Comparison of ENCODE assay signal across 8 cellular contexts in the genomic region with DNA sequence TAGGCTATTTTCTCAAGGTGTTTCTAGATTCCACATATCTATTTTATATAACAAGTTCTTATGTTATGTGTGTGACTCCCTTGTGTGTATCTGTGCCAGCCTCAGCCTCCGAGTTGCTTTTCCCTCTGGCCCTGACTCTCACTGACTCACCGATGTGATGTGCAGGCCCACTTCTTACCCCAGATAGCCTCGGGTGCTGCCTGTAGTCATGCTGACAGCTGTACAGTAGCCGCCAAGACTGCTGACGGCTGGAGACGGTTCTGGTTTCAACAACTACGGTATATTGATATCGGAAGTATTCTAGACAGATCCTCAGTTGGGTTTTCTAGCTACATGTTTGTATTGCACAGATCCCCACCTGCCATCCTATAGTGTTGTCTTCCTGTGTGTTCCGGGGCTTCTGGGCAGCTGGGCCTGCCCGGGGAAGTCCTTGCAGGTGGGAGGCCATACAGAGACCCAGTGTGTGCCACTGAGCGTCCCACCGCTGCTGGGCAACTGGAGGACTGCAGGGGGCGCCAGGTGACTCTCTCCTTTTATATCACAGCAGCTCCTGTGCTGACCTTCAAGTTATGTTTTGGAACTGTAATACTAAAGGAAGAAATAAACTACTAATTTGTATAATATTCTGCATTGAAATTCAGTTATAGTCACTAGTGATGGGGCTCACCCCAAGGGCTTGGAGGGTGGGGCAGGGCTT. TPM values are rescaled to one million over a fixed set of nuclear protein-coding genes. Genes with fewer than 3 reads are reported as not detected.
DNase-seq lines count a peak whose midpoint lies in the region; ATAC-seq, FAIRE-seq and TF ChIP-seq lines count a peak whose summit lies in the region.
"Not testable (repeated sequence)": the region's sequence is repeated elsewhere in the genome, so short reads cannot be mapped to it uniquely, and the experiment has no call there.

No MANE protein-coding gene starts in this region.

- in situ Hi-C loops in GM13977 (cut with MboI; ENCODE audit: low pct_unique_long_range_greater_than_20kb, low sequenced_read_pairs, unreplicated experiment); HepG2 (cut with HindIII; ENCODE audit: extremely low pct_ligation_motif_present, low pct_unique_long_range_greater_than_20kb): not testable (repeated sequence)

- H3K4me3 Mint-ChIP-seq in activated T-helper 17 cell treated with anti-CD3 and anti-CD28 coated beads, Interleukin-2, amount 50 U/mL, for 72 hours = peak overlapping the region; percentile 61

- TF ChIP-seq RAD21 in HepG2 (CRISPR knock-in tag; IDR thresholded peaks at IDR 0.05) = not testable (repeated sequence)

- H3K9me3 Mint-ChIP-seq in activated T-helper 17 cell treated with anti-CD3 and anti-CD28 coated beads, Interleukin-2, amount 50 U/mL, for 72 hours = not testable (repeated sequence)

- H4K20me1 ChIP-seq in HepG2 (ENCODE audit: insufficient read depth, low read length) = not testable (repeated sequence)

- POLR2A ChIA-PET in HepG2 (lab: Yijun Ruan, JAX) = not testable (repeated sequence)

- H3K79me2 ChIP-seq in HepG2 (ENCODE audit: insufficient read depth, low read length) = not testable (repeated sequence)

- H3K4me2 ChIP-seq in HepG2 (ENCODE audit: low read depth, low read length) = not testable (repeated sequence)

- H3K27ac Mint-ChIP-seq in activated T-helper 17 cell treated with anti-CD3 and anti-CD28 coated beads, Interleukin-2, amount 50 U/mL, for 72 hours = peak overlapping the region; percentile 83

- 41% methylated on average over 11 of the region's 13 CpGs for whole genome bisulfite sequencing in HepG2 (ENCODE audit: low lambda C conversion rate)

- intact Hi-C loops in HepG2 (cut with micrococcal nuclease; ENCODE audit: unreplicated experiment) = not testable (repeated sequence)

- not testable (repeated sequence) for H3K27me3 Mint-ChIP-seq in activated T-helper 17 cell treated with anti-CD3 and anti-CD28 coated beads, Interleukin-2, amount 50 U/mL, for 72 hours

- FAIRE-seq in HepG2 (lab: Jason Lieb, UNC) = peak; percentile 4

- TF ChIP-seq EP300 in HepG2 (IDR thresholded peaks at IDR 0.05; ENCODE audit: low read depth in 2 of 2, low read length in 2 of 2); HepG2 (CRISPR knock-in tag; IDR thresholded peaks at IDR 0.05; ENCODE audit: borderline replicate concordance): not testable (repeated sequence)

- H3K27me3 ChIP-seq in HepG2 (ENCODE audit: control insufficient read depth in 1 of 2, insufficient read depth in 2 of 2, low read length in 2 of 2) = peaks cover 1 to 18% of the 10 kb centered on the region in 2 experiments; a peak in 3 of 5 replicates

- H2AFZ ChIP-seq in HepG2 (ENCODE audit: low read length) = not testable (repeated sequence)

- TF ChIP-seq CTCF in GM13977 (IDR thresholded peaks at IDR 0.05; ENCODE audit: extremely low read depth, insufficient read depth, missing control alignments) (peak; percentile 52), HepG2 (CRISPR knock-in tag; IDR thresholded peaks at IDR 0.05) (peak; percentile 47)

- not testable (repeated sequence) for H3K36me3 ChIP-seq in HepG2 (replicated peaks in 1 of 2; ENCODE audit: control insufficient read depth in 1 of 2, insufficient read depth in 2 of 2, low read length in 2 of 2)

- H3K9me3 ChIP-seq in HepG2 (ENCODE audit: low read length) = not testable (repeated sequence)

- CTCF ChIA-PET in HepG2 (lab: Yijun Ruan, JAX; ENCODE audit: low intra/inter-chr PET ratio, low total read pairs) = not testable (repeated sequence)

- ATAC-seq in activated T-helper 17 cell treated with anti-CD3 and anti-CD28 coated beads, Interleukin-2, amount 50 U/mL, for 72 hours (replicated peaks) = peak; percentile 32
- peak; percentile 53 for ATAC-seq in HepG2

- not testable (repeated sequence) for H3K4me1 Mint-ChIP-seq in activated T-helper 17 cell treated with anti-CD3 and anti-CD28 coated beads, Interleukin-2, amount 50 U/mL, for 72 hours

- not testable (repeated sequence) for H3K36me3 Mint-ChIP-seq in activated T-helper 17 cell treated with anti-CD3 and anti-CD28 coated beads, Interleukin-2, amount 50 U/mL, for 72 hours (ENCODE audit: low read depth)

- DNase-seq in AG08395 (ENCODE audit: low spot score) (peak; percentile 44), GM13977 (ENCODE audit: low spot score) (peak; percentile 45), HuH-7 (ENCODE audit: low spot score) (peak; percentile 77), RKO (ENCODE audit: low spot score) (peak; percentile 58), erythroblast (lab: John Stamatoyannopoulos, UW) (peak; percentile 9 to 17), HepG2 (ENCODE audit: low spot score) (peak; percentile 10)

- BruUV-seq in HepG2 (replicated peaks; lab: Mats Ljungman, UMichigan) = not testable (repeated sequence)

- not testable (repeated sequence) for H3K9ac ChIP-seq in HepG2 (ENCODE audit: insufficient read depth, low read depth, low read length)

- peaks cover 12% of the 10 kb centered on the region for H3K4me1 ChIP-seq in HepG2 (ENCODE audit: insufficient read depth, low read length)

- not testable (repeated sequence) for TF ChIP-seq POLR2A in erythroblast (IDR thresholded peaks at IDR 0.05; ENCODE audit: low read length); HepG2 (IDR thresholded peaks at IDR 0.05; ENCODE audit: insufficient read depth in 1 of 2, low read depth in 2 of 2, low read length in 2 of 2)

- H3K27ac ChIP-seq in HepG2 (ENCODE audit: extremely low read length, insufficient read depth, low read length) = not testable (repeated sequence)
- peak overlapping the region in 13 of 21 experiments; percentile 14 to 86 (median 45) for H3K27ac ChIP-seq in skin epidermis

- not testable (repeated sequence) for H3K4me3 ChIP-seq in HepG2 (replicated peaks in 1 of 3; ENCODE audit: insufficient read depth in 1 of 3, low read depth in 2 of 3, low read length in 3 of 3); skin epidermis

TF ChIP-seq in HepG2, 621 proteins besides CTCF, POLR2A, EP300 and RAD21:
- 0 out of 2 replicates have a peak, but pooled peaks have one; percentile 3 for TF ChIP-seq SMC3 (IDR thresholded peaks at IDR 0.05; ENCODE audit: low read length)
- TF ChIP-seq ZKSCAN1 (IDR thresholded peaks at IDR 0.05; ENCODE audit: low read length) = peak; percentile 61; the same call in 1 of the 2 replicates
- peak; percentile 29; the same call in 1 of the 2 replicates for TF ChIP-seq STAG1 (CRISPR knock-in tag; IDR thresholded peaks at IDR 0.05)

RNA-seq across cellular contexts. Expression of gene ADAMTS7, which starts 55.2 kb away (rescaled TPM):
- total RNA-seq in activated T-helper 17 cell treated with anti-CD3 and anti-CD28 coated beads, Interleukin-2, amount 50 U/mL, for 72 hours = 1 to 10 TPM; 1.2 to 4.4 TPM
- total RNA-seq in HepG2 (2016; rRNA removed; fragmentation: Illumina TruSeq; extraction: Trizol) = 0.09 TPM in 1 of 2 replicates, not detected in the other
- total RNA-seq in HepG2 (2016; cell fraction: cytosol; rRNA removed; fragmentation: Illumina TruSeq; extraction: Trizol; ENCODE audit: low read depth) = not detected in 2 replicates
- total RNA-seq in HepG2 (2016; cell fraction: insoluble cytoplasmic fraction; rRNA removed; fragmentation: Illumina TruSeq; extraction: Trizol) = 0.15 TPM in 1 of 2 replicates, not detected in the other
- 0.07 and 0.12 TPM in 2 replicates for total RNA-seq in HepG2 (2016; cell fraction: membrane; rRNA removed; fragmentation: Illumina TruSeq; extraction: Trizol)
- total RNA-seq in HepG2 (2016; cell fraction: nucleus; rRNA removed; fragmentation: Illumina TruSeq; extraction: Trizol) = 0.19 and 0.28 TPM in 2 replicates
- polyA plus RNA-seq in HepG2 (2011; rRNA removed) = 0.12 and 0.16 TPM in 2 replicates
- 0.15 and 0.19 TPM in 2 replicates for polyA plus RNA-seq in HepG2 (2011; cell fraction: cytosol; rRNA removed)
- polyA plus RNA-seq in HepG2 (2011; cell fraction: nucleus; rRNA removed) = 1.6 and 1.8 TPM in 2 replicates
- 0.17 TPM in 1 of 2 replicates, not detected in the other for polyA plus RNA-seq in HepG2 (2012)
- 0.09 TPM in 1 of 2 replicates, not detected in the other for polyA plus RNA-seq in HepG2 (2016; cell fraction: cytosol; fragmentation: Illumina TruSeq; extraction: Trizol; ENCODE audit: low read depth)
- polyA plus RNA-seq in HepG2 (2016; cell fraction: insoluble cytoplasmic fraction; fragmentation: Illumina TruSeq; extraction: Trizol; ENCODE audit: low read depth) = 0.05 and 0.12 TPM in 2 replicates
- polyA plus RNA-seq in HepG2 (2016; cell fraction: membrane; fragmentation: Illumina TruSeq; extraction: Trizol; ENCODE audit: low read depth) = not detected in 2 replicates
- polyA plus RNA-seq in HepG2 (2016; cell fraction: nucleus; fragmentation: Illumina TruSeq; extraction: Trizol; ENCODE audit: insufficient read depth, low read depth) = 0.16 and 0.21 TPM in 2 replicates
- 0.32 and 0.68 TPM in 2 replicates for polyA minus RNA-seq in HepG2 (2011; rRNA and poly(A)+ RNA removed; ENCODE audit: low replicate concordance)
- polyA minus RNA-seq in HepG2 (2011; cell fraction: cytosol; rRNA and poly(A)+ RNA removed) = 0.18 and 0.20 TPM in 2 replicates
- 0.13 and 0.75 TPM in 2 replicates for polyA minus RNA-seq in HepG2 (2011; cell fraction: nucleus; rRNA and poly(A)+ RNA removed)

Comparison
In these comparisons a context has a peak if more than half of its experiments do, and no peak if none do; other contexts are left out.
1. DNase-seq: peak in every context shown above with its lines; median percentile 77 in HuH-7; 58 in RKO; 45 in GM13977; 44 in AG08395; 13 in erythroblast; 10 in HepG2.